36 cellular contexts compared by ENCODE assay signal in genomic region chr19:57992841-57993240, GRCh38. TPM values are rescaled to one million over a fixed set of nuclear protein-coding genes. Genes with fewer than 3 reads are reported as not detected.
"Had no signal": no experiment of that assay in that cellular context is flagged by ENCODE, and none has a peak within 500 bp of the region (broad histone marks: within the 10 kb centered on the region; RNA-seq: fewer than 3 reads in every experiment).

No MANE protein-coding gene starts in this region.

- DNase-seq: dorsolateral prefrontal cortex; effector CD4-positive, alpha-beta T cell; foreskin keratinocyte; heart right ventricle; hippocampal formation; islet precursor cell; kidney glomerular epithelial cell; left colon; left ventricle myocardium inferior; lower lobe of right lung; natural killer cell; right cardiac atrium; sigmoid colon; stimulated activated CD4-positive, alpha-beta T cell treated with anti-CD3 and anti-CD28 coated beads, Interleukin-2, amount 100 ng/mL, for 24 hours; stimulated activated CD4-positive, alpha-beta T cell treated with anti-CD3 and anti-CD28 coated beads, Interleukin-4, amount 100 ng/mL, for 24 hours; stimulated activated naive CD4-positive, alpha-beta T cell treated with Interleukin-2 at 50 U/mL for 16 hours; stomach; substantia nigra; testis; tibial artery had no signal

- H3K27me3 Mint-ChIP-seq: type B pancreatic cell had no signal

- H3K4me1 ChIP-seq: esophagus muscularis mucosa, foreskin keratinocyte, gastroesophageal sphincter, heart right ventricle, left ventricle myocardium inferior, lower lobe of right lung, parathyroid adenoma, prostate gland, sigmoid colon, stomach, testis, tibial artery had no signal

- H3K27me3 ChIP-seq: dorsolateral prefrontal cortex, esophagus muscularis mucosa, foreskin keratinocyte, gastroesophageal sphincter, heart right ventricle, neutrophil, sigmoid colon, stomach, testis, tibial artery had no signal

- H3K27ac ChIP-seq: dorsolateral prefrontal cortex, esophagus muscularis mucosa, foreskin keratinocyte, gastroesophageal sphincter, heart right ventricle, left ventricle myocardium inferior, lower lobe of right lung, neutrophil, parathyroid adenoma, prostate gland, sigmoid colon, stomach, testis, tibial artery had no signal

- H2AFZ ChIP-seq: parathyroid adenoma had no signal

- H3K9ac ChIP-seq: parathyroid adenoma had no signal

- H3K9me3 ChIP-seq: prostate gland, testis had no signal

- FAIRE-seq: colon, endothelial cell of umbilical vein had no signal

- H3K27ac Mint-ChIP-seq: natural killer cell; stimulated activated effector memory CD8-positive, alpha-beta T cell treated with anti-CD3 and anti-CD28 coated beads, Interleukin-12 subunit alpha, Interleukin-12 subunit beta, amount 100 ng/mL, for 72 hours; type B pancreatic cell had no signal

- H3K4me3 Mint-ChIP-seq: natural killer cell; stimulated activated effector memory CD8-positive, alpha-beta T cell treated with anti-CD3 and anti-CD28 coated beads, Interleukin-12 subunit alpha, Interleukin-12 subunit beta, amount 100 ng/mL, for 72 hours; type B pancreatic cell had no signal

- H3K4me1 Mint-ChIP-seq: stimulated activated effector memory CD8-positive, alpha-beta T cell treated with anti-CD3 and anti-CD28 coated beads, Interleukin-12 subunit alpha, Interleukin-12 subunit beta, amount 100 ng/mL, for 72 hours had no signal

- H3K4me3 ChIP-seq: dorsolateral prefrontal cortex, esophagus muscularis mucosa, gastroesophageal sphincter, heart right ventricle, left ventricle myocardium inferior, lower lobe of right lung, prostate gland, sigmoid colon, stomach, testis, tibial artery had no signal

- ATAC-seq: foreskin keratinocyte; gastroesophageal sphincter; heart right ventricle; left colon; lower lobe of right lung; natural killer cell; right cardiac atrium; stimulated activated effector memory CD8-positive, alpha-beta T cell treated with anti-CD3 and anti-CD28 coated beads, Interleukin-12 subunit alpha, Interleukin-12 subunit beta, amount 100 ng/mL, for 72 hours had no signal

RNA-seq across cellular contexts. Expression of gene C19orf18, which starts 18.5 kb away (rescaled TPM):
- total RNA-seq: epithelial cell of proximal tubule, skeletal muscle tissue, stomach had no signal
- polyA plus RNA-seq: neural cell had no signal

RNA-seq across cellular contexts. Expression of gene ZSCAN1, which starts 41.0 kb away (rescaled TPM):
- total RNA-seq: endothelial cell of umbilical vein, esophagus muscularis mucosa, fibroblast of lung, foreskin keratinocyte, gastroesophageal sphincter, left colon, left ventricle myocardium inferior, lower lobe of right lung, mononuclear cell, natural killer cell, renal cortical epithelial cell, sigmoid colon, skeletal muscle tissue, urinary bladder had no signal
- polyA plus RNA-seq: fibroblast of lung had no signal
